ENCODE assay signal across 19 cellular contexts in the genomic region with DNA sequence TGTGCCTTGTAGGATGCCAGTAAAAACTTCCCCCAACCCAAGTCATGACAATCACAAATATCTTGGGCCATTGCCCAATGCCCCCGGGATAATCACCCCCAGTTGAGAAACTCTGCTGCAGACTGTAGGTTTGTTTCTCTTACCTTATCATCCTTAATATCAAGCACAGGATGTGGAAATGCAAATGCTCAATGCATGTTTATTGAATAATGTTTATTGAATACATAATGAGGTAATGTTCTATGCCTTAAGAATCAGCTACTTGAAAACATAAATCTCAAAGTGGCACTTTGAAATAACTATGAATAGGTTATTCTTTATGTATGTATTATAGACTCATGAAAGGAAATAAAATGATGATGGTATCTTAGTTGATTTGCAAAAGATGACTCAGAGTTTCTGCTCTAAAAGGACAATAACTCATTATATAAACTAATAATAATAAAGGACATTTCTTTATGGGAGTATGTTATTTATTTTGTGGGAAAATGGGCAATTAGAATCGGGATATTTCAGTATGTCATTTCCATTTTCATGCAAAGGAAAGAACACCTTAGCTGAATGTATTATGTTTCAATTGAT.
"Had no signal": no experiment of that assay in that cellular context is flagged by ENCODE, and none has a peak within 500 bp of the region (broad histone marks: within the 10 kb centered on the region; RNA-seq: fewer than 3 reads in every experiment).

No MANE protein-coding gene starts in this region.

- H3K79me2 ChIP-seq: hepatocyte had no signal

- H3K4me3 ChIP-seq: esophagus squamous epithelium, hepatocyte, mucosa of descending colon, psoas muscle, right lobe of liver, spleen, tibial artery, upper lobe of left lung, uterus had no signal

- DNase-seq: effector memory CD8-positive, alpha-beta T cell; esophagus squamous epithelium; foreskin fibroblast; kidney glomerular epithelial cell; mucosa of descending colon; naive thymus-derived CD8-positive, alpha-beta T cell; psoas muscle; retina; right lobe of liver; spleen; stimulated activated CD4-positive, alpha-beta T cell treated with anti-CD3 and anti-CD28 coated beads, Interleukin-15, amount 100 ng/mL, for 24 hours; stimulated activated CD4-positive, alpha-beta T cell treated with anti-CD3 and anti-CD28 coated beads, Interleukin-1b, Interleukin-23, amount 100 ng/mL, for 48 hours; stimulated activated CD4-positive, alpha-beta T cell treated with anti-CD3 and anti-CD28 coated beads, Interleukin-4, amount 100 ng/mL, for 24 hours; tibial artery; upper lobe of left lung; uterus had no signal

- H3K27ac ChIP-seq: esophagus squamous epithelium, hepatocyte, neutrophil, psoas muscle, right lobe of liver, spleen, tibial artery, upper lobe of left lung, uterus had no signal

- H3K36me3 ChIP-seq: esophagus squamous epithelium, neutrophil, right lobe of liver, spleen, tibial artery, upper lobe of left lung, uterus had no signal

- H2AFZ ChIP-seq: hepatocyte had no signal

- H3K27me3 ChIP-seq: esophagus squamous epithelium, hepatocyte, neutrophil, right lobe of liver, spleen, tibial artery, upper lobe of left lung, uterus had no signal

- ATAC-seq: effector memory CD8-positive, alpha-beta T cell; mucosa of descending colon; naive thymus-derived CD8-positive, alpha-beta T cell; psoas muscle; right lobe of liver; stimulated activated memory B cell treated with anti-CD40 and anti-IgM and Interleukin-4, amounts not matched to agents 10 μg/mL and 1 μg/mL and 100 μg/mL, for 72 hours had no signal

- H3K9me3 ChIP-seq: esophagus squamous epithelium, mucosa of descending colon, neutrophil, psoas muscle, right lobe of liver, spleen, tibial artery, upper lobe of left lung, uterus had no signal

- H3K4me1 ChIP-seq: psoas muscle, right lobe of liver, spleen, tibial artery, upper lobe of left lung, uterus had no signal

- H3K4me2 ChIP-seq: hepatocyte had no signal
